In the genomic region with DNA sequence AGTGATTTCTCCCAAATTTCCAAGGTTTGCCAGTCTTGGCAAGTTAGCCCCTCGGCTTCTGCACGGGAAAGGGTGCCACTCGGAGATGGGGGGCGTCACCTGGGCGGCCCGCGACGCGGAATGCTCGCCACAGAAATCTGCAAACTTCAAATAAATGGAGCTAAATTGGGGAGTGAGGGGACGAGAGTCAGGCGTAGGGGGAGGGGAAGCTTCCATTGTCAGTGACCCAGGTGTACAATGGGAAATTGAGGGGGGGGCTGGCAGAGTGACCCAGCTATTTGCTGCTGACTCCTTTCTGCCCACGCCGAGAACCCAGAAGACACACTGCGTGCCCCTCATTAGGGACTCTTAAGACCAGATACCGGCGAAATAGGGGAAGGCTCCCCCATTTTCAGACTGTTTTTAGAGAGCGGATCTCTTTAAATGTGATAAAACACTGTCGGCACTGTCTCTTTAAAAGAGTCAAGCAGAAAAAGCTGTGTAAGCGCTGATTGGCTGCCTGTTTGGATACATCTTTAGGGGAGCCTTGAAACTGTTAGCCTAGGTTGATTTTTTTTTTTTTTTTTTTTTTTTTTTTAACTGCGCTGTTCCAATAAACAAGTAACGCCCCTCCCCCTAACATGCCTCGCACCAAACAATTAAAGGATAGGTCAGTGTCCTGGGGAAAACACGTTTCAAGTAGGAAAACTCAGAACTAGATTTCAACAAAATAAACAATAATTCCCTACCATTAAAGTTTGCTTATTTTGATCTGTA, we compare ENCODE assay signal across 8 cellular contexts. TPM values are rescaled to one million over a fixed set of nuclear protein-coding genes. Genes with fewer than 3 reads are reported as not detected.
A peak's percentile ranks its signal among the peaks of the same experiment; 100 is the strongest.
DNase-seq lines count a peak whose midpoint lies in the region; ATAC-seq and TF ChIP-seq lines count a peak whose summit lies in the region.

No MANE protein-coding gene starts in this region.

- no peaks in the 10 kb centered on the region for H3K27me3 Mint-ChIP-seq in activated naive CD8-positive, alpha-beta T cell treated with anti-CD3 and anti-CD28 coated beads, Interleukin-2, amount 50 U/mL, for 24 hours
- peaks cover 35% of the 10 kb centered on the region for H3K27me3 Mint-ChIP-seq in glutamatergic neuron (ENCODE audit: unreplicated experiment)

- H3K4me2 ChIP-seq in GM23248 (ENCODE audit: unreplicated experiment), result peak overlapping the region; percentile 97

- H3K9me3 ChIP-seq in GM23248 (ENCODE audit: low read depth), result no peaks in the 10 kb centered on the region
- H3K9me3 ChIP-seq in neutrophil, result no peaks in the 10 kb centered on the region
- H3K9me3 ChIP-seq in upper lobe of left lung, result no peaks in the 10 kb centered on the region

- no peaks in the 10 kb centered on the region for H4K20me1 ChIP-seq in GM23248 (ENCODE audit: insufficient read depth)

- DNase-seq in D341Med (ENCODE audit: low spot score), result peak; percentile 69
- peak; percentile 98 for DNase-seq in GM23248
- DNase-seq in NCI-H128 (lab: John Stamatoyannopoulos, UW; ENCODE audit: unreplicated experiment), result peak; percentile 89
- DNase-seq in SKM-1 (lab: John Stamatoyannopoulos, UW; ENCODE audit: unreplicated experiment), result peak; percentile 69
- DNase-seq in activated naive CD8-positive, alpha-beta T cell treated with anti-CD3 and anti-CD28 coated beads, Interleukin-2, amount 50 U/mL, for 24 hours, result peak; percentile 54
- peak; percentile 39 for DNase-seq in glutamatergic neuron
- DNase-seq in upper lobe of left lung, result peak in 1 of 2 donors; percentile 79

- H3K27me3 ChIP-seq in GM23248 (replicated peaks; ENCODE audit: insufficient read depth) (no peaks in the 10 kb centered on the region), neutrophil (peaks cover 24% of the 10 kb centered on the region), upper lobe of left lung (no peaks in the 10 kb centered on the region)

- peaks cover 60% of the 10 kb centered on the region for H3K4me1 Mint-ChIP-seq in activated naive CD8-positive, alpha-beta T cell treated with anti-CD3 and anti-CD28 coated beads, Interleukin-2, amount 50 U/mL, for 24 hours
- H3K4me1 Mint-ChIP-seq in glutamatergic neuron (ENCODE audit: low read depth, unreplicated experiment), result peaks cover 47% of the 10 kb centered on the region

- in situ Hi-C loops in GM23248 (cut with MboI), result no loop called here

- TF ChIP-seq CTCF in glutamatergic neuron (IDR thresholded peaks at IDR 0.05; ENCODE audit: partially characterized antibody, unreplicated experiment) (no peak), neutrophil (IDR thresholded peaks at IDR 0.05) (no peak), upper lobe of left lung (IDR thresholded peaks at IDR 0.05) (no peak)

- peak overlapping the region; percentile 78 for H3K27ac Mint-ChIP-seq in activated naive CD8-positive, alpha-beta T cell treated with anti-CD3 and anti-CD28 coated beads, Interleukin-2, amount 50 U/mL, for 24 hours
- H3K27ac Mint-ChIP-seq in glutamatergic neuron (ENCODE audit: unreplicated experiment), result peak overlapping the region; percentile 95

- H3K9ac ChIP-seq in GM23248, result peak overlapping the region; percentile 81

- no peak for TF ChIP-seq EP300 in upper lobe of left lung (IDR thresholded peaks at IDR 0.05)

- no peaks in the 10 kb centered on the region for H3K9me2 ChIP-seq in GM23248 (ENCODE audit: insufficient read depth)

- peaks cover 17% of the 10 kb centered on the region for H3F3A ChIP-seq in GM23248 (ENCODE audit: insufficient read depth)

- WGBS in GM23248 (ENCODE audit: low coverage in 1 of 2, low lambda C conversion rate in 2 of 2, missing lambda C conversion rate in 2 of 2), 2 experiments, result 0 to 1% methylated on average over 23 to 24 of the region's 24 CpGs
- 0 to 2% methylated on average over 15 to 24 of the region's 24 CpGs for WGBS in upper lobe of left lung, 2 donors

- no peaks in the 10 kb centered on the region for H3K9me3 Mint-ChIP-seq in activated naive CD8-positive, alpha-beta T cell treated with anti-CD3 and anti-CD28 coated beads, Interleukin-2, amount 50 U/mL, for 24 hours
- peaks cover 29% of the 10 kb centered on the region for H3K9me3 Mint-ChIP-seq in glutamatergic neuron (ENCODE audit: unreplicated experiment)

- H3K4me3 ChIP-seq in GM23248 (peak overlapping the region; percentile 77), neutrophil (ENCODE audit: low read depth in 1 of 2, low read length in 1 of 2) (peak overlapping the region; percentile 69 to 90), upper lobe of left lung (peak overlapping the region; percentile 85 to 98 (median 97))

- H2AFZ ChIP-seq in GM23248, result peak overlapping the region; percentile 88

- ATAC-seq in activated naive CD8-positive, alpha-beta T cell treated with anti-CD3 and anti-CD28 coated beads, Interleukin-2, amount 50 U/mL, for 24 hours, result peak; percentile 16
- peak; percentile 86 to 88 for ATAC-seq in upper lobe of left lung (ENCODE audit: low FRiP score in 2 of 2)

- peaks cover 12% of the 10 kb centered on the region for H3K36me3 Mint-ChIP-seq in activated naive CD8-positive, alpha-beta T cell treated with anti-CD3 and anti-CD28 coated beads, Interleukin-2, amount 50 U/mL, for 24 hours (ENCODE audit: low read depth)
- peaks cover 18% of the 10 kb centered on the region for H3K36me3 Mint-ChIP-seq in glutamatergic neuron (ENCODE audit: unreplicated experiment)

- H3K4me1 ChIP-seq in GM23248 (ENCODE audit: insufficient read depth) (peaks cover 35% of the 10 kb centered on the region), neutrophil (ENCODE audit: control insufficient read depth in 1 of 2, insufficient read depth in 1 of 2, low read depth in 1 of 2, low read length in 1 of 2) (peaks cover 29 to 30% of the 10 kb centered on the region in 2 experiments), upper lobe of left lung (peaks cover 26 to 50% (median 41%) of the 10 kb centered on the region in 4 donors)

- H3K27ac ChIP-seq in GM23248, result peak overlapping the region; percentile 90
- peak overlapping the region; percentile 61 for H3K27ac ChIP-seq in neutrophil
- H3K27ac ChIP-seq in upper lobe of left lung, result peak overlapping the region; percentile 89 to 97 (median 92)

- H3K36me3 ChIP-seq in GM23248 (ENCODE audit: low read depth), result no peaks in the 10 kb centered on the region
- H3K36me3 ChIP-seq in neutrophil, result no peaks in the 10 kb centered on the region
- peaks cover 0 to 6% (median 0%) of the 10 kb centered on the region in 4 donors for H3K36me3 ChIP-seq in upper lobe of left lung

- peaks cover 31% of the 10 kb centered on the region for H3K79me2 ChIP-seq in GM23248 (ENCODE audit: insufficient read depth)

- H3K4me3 Mint-ChIP-seq in activated naive CD8-positive, alpha-beta T cell treated with anti-CD3 and anti-CD28 coated beads, Interleukin-2, amount 50 U/mL, for 24 hours, result peak overlapping the region; percentile 77
- H3K4me3 Mint-ChIP-seq in glutamatergic neuron (ENCODE audit: unreplicated experiment), result peak overlapping the region; percentile 91

- TF ChIP-seq POLR2A in upper lobe of left lung (IDR thresholded peaks at IDR 0.05), result peak in 2 of 4 donors; percentile 13 to 27

RNA-seq across cellular contexts. Expression of a gene that starts 1.2 kb away (rescaled TPM):
- total RNA-seq in GM23248 (2014; rRNA removed; shearing (Covaris generic)), result 15.4 and 19.9 TPM in 2 replicates
- 6.2 and 7.1 TPM in 2 replicates for polyA plus RNA-seq in GM23248 (2016; fragmentation: Nextera tagmentation; extraction: Ambion mirVana)
- total RNA-seq in glutamatergic neuron (ENCODE audit: unreplicated experiment) (608 TPM), upper lobe of left lung (10 to 100 TPM; 17.8 to 35.6 (median 26.4) TPM)

Comparison
In these comparisons a context has a peak if more than half of its experiments do, and no peak if none do; other contexts are left out.
1. RNA of a gene that starts 1.2 kb away (total RNA-seq): 608 TPM in glutamatergic neuron (single experiment); 17.8 to 35.6 TPM in upper lobe of left lung and 15.4 to 19.9 TPM in GM23248; every median in the first group is over 10 times any median in the second.
2. Peak in every context shown above with its lines, with median percentiles within 50 percentile points of each other: H3K27ac ChIP-seq and H3K4me3 ChIP-seq.